8 cellular contexts compared by ENCODE assay signal in the genomic region with DNA sequence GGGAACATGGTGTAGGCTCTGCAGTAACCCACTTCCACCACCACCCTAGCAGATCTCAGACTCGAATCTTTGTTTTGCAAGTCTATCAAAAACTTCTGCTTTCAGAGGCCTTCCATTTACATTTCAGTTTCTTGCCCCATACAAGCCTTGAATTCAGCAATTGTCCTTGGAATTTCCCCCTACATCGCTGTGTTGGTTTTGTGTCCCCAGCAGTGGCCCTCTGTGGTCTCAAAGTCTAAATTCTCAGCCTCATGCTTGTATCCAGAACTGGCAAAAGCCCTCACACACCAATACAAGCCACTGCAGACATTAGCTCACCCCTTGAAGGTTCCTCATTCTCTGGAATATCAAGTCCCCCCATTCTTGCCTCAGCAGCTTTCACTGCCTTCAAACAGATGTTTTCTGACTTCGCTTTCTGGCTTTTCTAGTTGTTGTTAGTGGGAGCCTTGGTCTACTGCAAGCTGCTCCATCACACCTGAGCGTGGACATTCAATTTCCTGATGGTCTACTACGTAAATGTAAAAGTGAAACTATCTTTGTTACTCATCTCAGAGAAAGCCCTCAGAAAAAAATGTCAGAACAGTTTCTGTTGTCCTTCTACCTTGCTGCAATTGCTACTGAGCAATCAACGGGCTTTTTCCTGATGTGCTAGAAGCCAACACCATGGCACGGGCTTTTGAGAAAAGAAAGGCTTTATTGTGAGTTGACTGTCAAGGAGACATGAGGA. TPM values are rescaled to one million over a fixed set of nuclear protein-coding genes. Genes with fewer than 3 reads are reported as not detected.
DNase-seq lines count a peak whose midpoint lies in the region; ATAC-seq and TF ChIP-seq lines count a peak whose summit lies in the region.

No MANE protein-coding gene starts in this region.

- H4K20me1 ChIP-seq in OCI-LY3 (ENCODE audit: insufficient read depth, low read length): peaks cover 5% of the 10 kb centered on the region; the same call in 1 of the 2 replicates

- peak overlapping the region; percentile 52 for H3K4me3 ChIP-seq in OCI-LY3 (ENCODE audit: low read length)
- no peak overlapping the region for H3K4me3 ChIP-seq in prostate gland

- H3K36me3 Mint-ChIP-seq in neural crest cell (ENCODE audit: low read depth): no peaks in the 10 kb centered on the region

- peaks cover 8% of the 10 kb centered on the region for H3K79me2 ChIP-seq in OCI-LY3 (ENCODE audit: low read length)

- H3K27ac ChIP-seq in OCI-LY3 (ENCODE audit: low read length) (peak overlapping the region; percentile 79), prostate gland (no peak overlapping the region)

- H3K4me1 ChIP-seq in OCI-LY3 (ENCODE audit: low read length): peaks cover 35% of the 10 kb centered on the region
- peaks cover 7% of the 10 kb centered on the region for H3K4me1 ChIP-seq in prostate gland (replicated peaks)

- no peak overlapping the region for H3K27ac Mint-ChIP-seq in neural crest cell (ENCODE audit: unreplicated experiment)

- H3K9me3 ChIP-seq in OCI-LY3 (ENCODE audit: insufficient read depth, low read length) (no peaks in the 10 kb centered on the region), prostate gland (no peaks in the 10 kb centered on the region)

- ATAC-seq in GM18511 (IDR thresholded peaks at IDR 0.05; ENCODE audit: unreplicated experiment) (peak; percentile 44), HG02678 (IDR thresholded peaks at IDR 0.05; ENCODE audit: unreplicated experiment) (peak; percentile 33)

- H3K4me2 ChIP-seq in OCI-LY3 (ENCODE audit: low read length): peak overlapping the region; percentile 75

- no peaks in the 10 kb centered on the region for H3K27me3 ChIP-seq in OCI-LY3 (ENCODE audit: low read depth, low read length)
- no peaks in the 10 kb centered on the region for H3K27me3 ChIP-seq in prostate gland (replicated peaks; ENCODE audit: insufficient read depth)

- TF ChIP-seq CTCF in OCI-LY3 (IDR thresholded peaks at IDR 0.05; ENCODE audit: low read depth, low read length) (no peak), neural crest cell (conservative IDR thresholded peaks at IDR 0.05) (no peak), prostate gland (IDR thresholded peaks at IDR 0.05) (no peak)

- H3K36me3 ChIP-seq in OCI-LY3 (replicated peaks; ENCODE audit: low read depth, low read length) (peaks cover 4% of the 10 kb centered on the region), prostate gland (no peaks in the 10 kb centered on the region)

- no peak for TF ChIP-seq POLR2A in prostate gland (IDR thresholded peaks at IDR 0.05)

- peak overlapping the region; percentile 12; the same call in 1 of the 2 replicates for H3K9ac ChIP-seq in OCI-LY3 (ENCODE audit: low read length)

- WGBS in prostate gland: 67% methylated on average over 7 of the region's 7 CpGs

- H3K9me3 Mint-ChIP-seq in neural crest cell: no peaks in the 10 kb centered on the region

- H3K27me3 Mint-ChIP-seq in neural crest cell (ENCODE audit: low read depth): peaks cover 11% of the 10 kb centered on the region

- DNase-seq in neural crest cell (ENCODE audit: low read depth, low spot score): no peak
- no peak for DNase-seq in NCI-H2196 treated with DMSO at 0.1 percent for 48 hours (lab: John Stamatoyannopoulos, UW; ENCODE audit: unreplicated experiment)
- DNase-seq in GM19238 (ENCODE audit: insufficient read length, low spot score): no peak
- DNase-seq in prostate gland (ENCODE audit: low spot score): no peak
- no peak for DNase-seq in activated CD4-positive, alpha-beta T cell treated with anti-CD3 and anti-CD28 coated beads, Interleukin-2, amount 50 U/mL, for 48 hours

- intact Hi-C loops in prostate gland (cut with DNase I): loop anchor here (5.0 kb wide), 1 partner anchor 88 kb away; no protein-coding TSS in a partner anchor

- peak overlapping the region; percentile 86 for H2AFZ ChIP-seq in OCI-LY3 (ENCODE audit: low read depth, low read length)

- peaks cover 4% of the 10 kb centered on the region for H3K4me1 Mint-ChIP-seq in neural crest cell

- peak overlapping the region; percentile 86 for H3K4me3 Mint-ChIP-seq in neural crest cell

RNA-seq across cellular contexts. Expression of gene NUB1, which starts 1.8 kb away (rescaled TPM):
- 32.6 and 33.2 TPM in 2 replicates for total RNA-seq in neural crest cell
- 10 to 100 TPM; 46.4 to 53.7 TPM for total RNA-seq in prostate gland
